Comparison of ENCODE assay signal across 1 cellular context in genomic region chr22:21731503-21731902, GRCh38.
TF ChIP-seq lines count a peak whose summit lies in the region.

No MANE protein-coding gene starts in this region.

TF ChIP-seq in K562, 482 proteins besides CTCF, POLR2A, EP300 and RAD21:
- TF ChIP-seq CHD4 (IDR thresholded peaks at IDR 0.05; ENCODE audit: insufficient read depth, insufficient replicate concordance, low read depth, low read length, poor library complexity, severe bottlenecking) (peak; percentile 29), NCOA4 (IDR thresholded peaks at IDR 0.05; ENCODE audit: partially characterized antibody) (no peak), YY1 (IDR thresholded peaks at IDR 0.05; ENCODE audit: borderline replicate concordance in 1 of 3, control insufficient read depth in 1 of 3, extremely low read depth in 1 of 3, insufficient read depth in 3 of 3, insufficient read length in 1 of 3, insufficient replicate concordance in 2 of 3, low read depth in 1 of 3, low read length in 2 of 3) (no peak), SAFB2 (IDR thresholded peaks at IDR 0.05; ENCODE audit: borderline replicate concordance, low read depth, low read length, severe bottlenecking) (no peak), TBL1XR1 (IDR thresholded peaks at IDR 0.05; ENCODE audit: low read length in 2 of 2) (no peak), HMGXB4 (CRISPR knock-in tag; IDR thresholded peaks at IDR 0.05) (0 out of 2 replicates have a peak, but pooled peaks have one; percentile 33), RHOXF2B (CRISPR knock-in tag; conservative IDR thresholded peaks at IDR 0.05) (no peak), KLF16 (IDR thresholded peaks at IDR 0.05) (no peak), SIN3A (IDR thresholded peaks at IDR 0.05; ENCODE audit: borderline replicate concordance in 2 of 2, control insufficient read depth in 1 of 2, low read depth in 2 of 2, low read length in 2 of 2) (0 out of 4 replicates have a peak, but pooled peaks of 1 of the 2 experiments have one; percentile 35), POU5F1 (IDR thresholded peaks at IDR 0.05; ENCODE audit: borderline replicate concordance, low read depth, low read length, partially characterized antibody) (no peak), STAT6 (CRISPR knock-in tag; IDR thresholded peaks at IDR 0.05) (peak; percentile 83; the same call in 1 of the 2 replicates), HNRNPLL (IDR thresholded peaks at IDR 0.05; ENCODE audit: low read depth, low read length, poor library complexity, severe bottlenecking) (no peak), TRIM25 (IDR thresholded peaks at IDR 0.05; ENCODE audit: borderline replicate concordance) (no peak), RBM25 (IDR thresholded peaks at IDR 0.05; ENCODE audit: low read depth, low read length, severe bottlenecking) (no peak), CCAR2 (IDR thresholded peaks at IDR 0.05; ENCODE audit: low read depth, low read length) (no peak), EZH2 (IDR thresholded peaks at IDR 0.05; ENCODE audit: borderline replicate concordance, low read depth, low read length) (peak; percentile 71; the same call in 1 of the 2 replicates)
